ENCODE assay signal across 8 cellular contexts in genomic region chr7:29106128-29106988, GRCh38. TPM values are rescaled to one million over a fixed set of nuclear protein-coding genes. Genes with fewer than 3 reads are reported as not detected.
DNase-seq lines count a peak whose midpoint lies in the region; ATAC-seq, FAIRE-seq and TF ChIP-seq lines count a peak whose summit lies in the region.

No MANE protein-coding gene starts in this region.

- H3K27me3 ChIP-seq in small intestine (ENCODE audit: control insufficient read depth in 2 of 2, insufficient read depth in 2 of 2, low read length in 2 of 2), result no peaks in the 10 kb centered on the region

- H3K9me3 ChIP-seq in A549 (no peaks in the 10 kb centered on the region), small intestine (ENCODE audit: control insufficient read depth, low read depth) (no peaks in the 10 kb centered on the region)

- H3K27ac ChIP-seq in A549 (no peak overlapping the region), small intestine (ENCODE audit: low read depth in 1 of 2, low read length in 1 of 2) (no peak overlapping the region)

- WGBS in A549 (ENCODE audit: missing lambda C conversion rate), result 32% methylated on average over 6 of the region's 6 CpGs
- 43 to 60% (median 49%) methylated on average over 6 of the region's 6 CpGs for WGBS in small intestine, 3 donors

- H3K4me1 ChIP-seq in A549, result no peaks in the 10 kb centered on the region
- H3K4me1 ChIP-seq in small intestine (ENCODE audit: control insufficient read depth in 2 of 2, insufficient read depth in 1 of 2, low read depth in 1 of 2, low read length in 1 of 2), result no peaks in the 10 kb centered on the region

- H3K36me3 ChIP-seq in small intestine (ENCODE audit: control insufficient read depth in 2 of 2, insufficient read depth in 2 of 2, low read length in 2 of 2), result no peaks in the 10 kb centered on the region

- ATAC-seq in A549, result peak; percentile 90 to 91
- peak; percentile 45 for ATAC-seq in HG03565 (IDR thresholded peaks at IDR 0.05; ENCODE audit: unreplicated experiment)
- ATAC-seq in GM19328 (IDR thresholded peaks at IDR 0.05; ENCODE audit: unreplicated experiment), result no peak

- CTCF ChIA-PET in A549 (lab: Yijun Ruan, JAX) (interaction anchor here (0.6 to 22.6 kb wide), 37 partner anchors 8 to 714 kb away, joined by 3 to 393 read pairs (median 4); no protein-coding TSS in a partner anchor), GM10248 (lab: Yijun Ruan, JAX) (interaction anchor here (0.7 to 15.1 kb wide), 30 partner anchors 8 to 1010 kb away, joined by 3 to 416 read pairs (median 4); partner anchors contain the start of gene TRIL)

- POLR2A ChIA-PET in A549 (lab: Yijun Ruan, JAX) (no interaction called here), GM10248 (lab: Yijun Ruan, JAX) (no interaction called here)

- H3K4me2 ChIP-seq in A549, result no peak overlapping the region

- TF ChIP-seq EP300 in A549 (IDR thresholded peaks at IDR 0.05), result no peak

- TF ChIP-seq CTCF in A549 (IDR thresholded peaks at IDR 0.05), result peak; percentile 63
- TF ChIP-seq CTCF in GM10248 (IDR thresholded peaks at IDR 0.05; ENCODE audit: control extremely low read depth, extremely low read depth, low read depth, missing control alignments), result peak; percentile 84
- TF ChIP-seq CTCF in astrocyte of the cerebellum (IDR thresholded peaks at IDR 0.05; ENCODE audit: low read depth, low read length, missing control alignments), result peak; percentile 94

- TF ChIP-seq RAD21 in A549 (conservative IDR thresholded peaks at IDR 0.05 in 1 of 2, IDR thresholded peaks at IDR 0.05 in 1 of 2), result peak; percentile 59 to 74

- no peak for TF ChIP-seq POLR2A in A549 (IDR thresholded peaks at IDR 0.05; ENCODE audit: low read length)

- H3K4me3 ChIP-seq in A549 (no peak overlapping the region), astrocyte of the cerebellum (ENCODE audit: low read depth, low read length) (no peak overlapping the region), small intestine (ENCODE audit: low read depth in 1 of 2, low read length in 2 of 2) (no peak overlapping the region)

- FAIRE-seq in A549 (lab: Jason Lieb, UNC), result no peak
- no peak for FAIRE-seq in small intestine (lab: Jason Lieb, UNC)

- peak in 1 of 2 experiments; percentile 49 for DNase-seq in A549 (ENCODE audit: low read depth in 1 of 2, low spot score in 1 of 2)
- peak; percentile 28 for DNase-seq in GM10248 (ENCODE audit: extremely low spot score)
- peak; percentile 77 for DNase-seq in NCI-H82 (lab: John Stamatoyannopoulos, UW)
- peak; percentile 63 for DNase-seq in astrocyte of the cerebellum (ENCODE audit: low read depth)
- peak; percentile 33 for DNase-seq in iPS DF 4.7 (ENCODE audit: extremely low read depth, low spot score)
- peak; percentile 75 for DNase-seq in small intestine

- in situ Hi-C loops in astrocyte of the cerebellum (cut with HindIII; ENCODE audit: low sequenced_read_pairs), result no loop called here

TF ChIP-seq in A549, 52 proteins besides CTCF, POLR2A, EP300 and RAD21:
- TF ChIP-seq MYC (IDR thresholded peaks at IDR 0.05; ENCODE audit: borderline replicate concordance, low read length) (no peak), SMC3 (IDR thresholded peaks at IDR 0.05) (peak; percentile 58), MAFK (IDR thresholded peaks at IDR 0.05; ENCODE audit: partially characterized antibody) (no peak), NR3C1 (IDR thresholded peaks at IDR 0.05) (no peak)
TF ChIP-seq in A549: peak in this region for 1.

RNA-seq across cellular contexts. Expression of gene CPVL, which starts 40.0 kb away (rescaled TPM):
- polyA plus RNA-seq in A549 (2011; rRNA removed) (not detected in 2 replicates), A549 (2017; fragmentation: RNase III; extraction: RNeasy Plus Mini Kit Qiagen cat#74134 plus additional on column Dnase treatment) (0.05 to 0.17 TPM (median 0.15 TPM) in 3 replicates), small intestine (10 to 100 TPM in 1 of 3 donors, 1 to 10 TPM in 2; 1.8 to 15.8 (median 6.5) TPM)
- 0.01 TPM in 1 of 2 replicates, not detected in the other for polyA plus RNA-seq in A549 (2012; cell fraction: cytosol; rRNA removed)
- not detected in 2 replicates for polyA plus RNA-seq in A549 (2012; cell fraction: nucleus; rRNA removed)
- polyA minus RNA-seq in A549 (2011; rRNA and poly(A)+ RNA removed), result not detected in 2 replicates
